ENCODE assay signal across 8 cellular contexts in genomic region chr2:100416397-100416938, GRCh38. TPM values are rescaled to one million over a fixed set of nuclear protein-coding genes. Genes with fewer than 3 reads are reported as not detected.
DNase-seq lines count a peak whose midpoint lies in the region; ATAC-seq and TF ChIP-seq lines count a peak whose summit lies in the region.

No MANE protein-coding gene starts in this region.

- H3K4me1 Mint-ChIP-seq in activated naive CD4-positive, alpha-beta T cell treated with anti-CD3 and anti-CD28 coated beads for 36 hours (ENCODE audit: low read depth): peaks cover 21% of the 10 kb centered on the region

- in situ Hi-C loops in brain microvascular endothelial cell (cut with HindIII; ENCODE audit: low pct_ligation_motif_present, low sequenced_read_pairs): no loop called here

- no peaks in the 10 kb centered on the region for H3K9me3 Mint-ChIP-seq in activated naive CD4-positive, alpha-beta T cell treated with anti-CD3 and anti-CD28 coated beads for 36 hours

- H3K27ac Mint-ChIP-seq in activated naive CD4-positive, alpha-beta T cell treated with anti-CD3 and anti-CD28 coated beads for 36 hours: peak overlapping the region; percentile 1

- H3K27me3 ChIP-seq in brain microvascular endothelial cell (replicated peaks): no peaks in the 10 kb centered on the region
- H3K27me3 ChIP-seq in lung (ENCODE audit: control insufficient read depth, insufficient read depth): no peaks in the 10 kb centered on the region
- no peaks in the 10 kb centered on the region for H3K27me3 ChIP-seq in uterus

- no peak for TF ChIP-seq POLR2A in uterus (IDR thresholded peaks at IDR 0.05)

- H3K9me3 ChIP-seq in lung (ENCODE audit: control insufficient read depth in 2 of 2, insufficient read depth in 1 of 2, low read length in 1 of 2) (no peaks in the 10 kb centered on the region), uterus (no peaks in the 10 kb centered on the region)

- peak overlapping the region; percentile 79 for H3K4me3 ChIP-seq in brain microvascular endothelial cell (ENCODE audit: low read depth, low read length)
- peak overlapping the region; percentile 77 for H3K4me3 ChIP-seq in lung
- H3K4me3 ChIP-seq in uterus: peak overlapping the region; percentile 64 to 74

- no peak for TF ChIP-seq CTCF in brain microvascular endothelial cell (IDR thresholded peaks at IDR 0.05; ENCODE audit: low read depth, low read length, missing control alignments)
- TF ChIP-seq CTCF in lung (IDR thresholded peaks at IDR 0.05; ENCODE audit: control extremely low read depth, extremely low read depth): no peak
- TF ChIP-seq CTCF in uterus (IDR thresholded peaks at IDR 0.05): no peak

- 1 to 2% methylated on average over 6 of the region's 6 CpGs for WGBS in lung, 2 donors

- CTCF ChIA-PET in activated naive CD4-positive, alpha-beta T cell treated with anti-CD3 and anti-CD28 coated beads for 36 hours (lab: Charles Lee): interaction anchor here (0.6 to 2.4 kb wide), 4 partner anchors 116 to 282 kb away, joined by 3 to 6 read pairs (median 5); no protein-coding TSS in a partner anchor

- peaks cover 2% of the 10 kb centered on the region for H3K36me3 ChIP-seq in brain microvascular endothelial cell (replicated peaks)
- peaks cover 3% of the 10 kb centered on the region in 2 donors for H3K36me3 ChIP-seq in lung (ENCODE audit: control insufficient read depth in 2 of 2, insufficient read depth in 2 of 2, low read length in 2 of 2)
- H3K36me3 ChIP-seq in uterus: no peaks in the 10 kb centered on the region

- ATAC-seq in lung (ENCODE audit: insufficient read depth, low FRiP score): no peak
- ATAC-seq in GM19324 (IDR thresholded peaks at IDR 0.05; ENCODE audit: low FRiP score, unreplicated experiment): no peak

- no peaks in the 10 kb centered on the region for H3K27me3 Mint-ChIP-seq in activated naive CD4-positive, alpha-beta T cell treated with anti-CD3 and anti-CD28 coated beads for 36 hours (ENCODE audit: low read depth)

- DNase-seq in activated naive CD4-positive, alpha-beta T cell treated with anti-CD3 and anti-CD28 coated beads for 36 hours: no peak
- DNase-seq in activated naive CD4-positive, alpha-beta T cell treated with Interleukin-2 at 50 U/mL for 16 hours: no peak
- DNase-seq in brain microvascular endothelial cell (no peak), lung (ENCODE audit: low spot score) (no peak), uterus (no peak), GM03348 (ENCODE audit: low spot score) (no peak), NOMO-1 treated with DMSO at 0.1 percent for 48 hours (lab: John Stamatoyannopoulos, UW; ENCODE audit: unreplicated experiment) (no peak)

- no peak overlapping the region for H3K27ac ChIP-seq in brain microvascular endothelial cell
- H3K27ac ChIP-seq in lung (ENCODE audit: low read depth in 1 of 2, low read length in 1 of 2): peak overlapping the region in 1 of 2 donors; percentile 33
- peak overlapping the region; percentile 84 for H3K27ac ChIP-seq in uterus

- H3K4me1 ChIP-seq in lung (ENCODE audit: control insufficient read depth in 2 of 2, insufficient read depth in 2 of 2, low read length in 2 of 2): peaks cover 2 to 6% of the 10 kb centered on the region in 2 donors
- H3K4me1 ChIP-seq in uterus: peaks cover 0 to 6% of the 10 kb centered on the region in 2 donors

- intact Hi-C loops in activated naive CD4-positive, alpha-beta T cell treated with anti-CD3 and anti-CD28 coated beads for 36 hours (cut with micrococcal nuclease): loop anchor here (2.0 kb wide), 1 partner anchor 146 kb away; the partner anchor contains the start of gene PDCL3
- intact Hi-C loops in uterus (cut with DNase I; ENCODE audit: low total_unique reads): no loop called here

- H3K36me3 Mint-ChIP-seq in activated naive CD4-positive, alpha-beta T cell treated with anti-CD3 and anti-CD28 coated beads for 36 hours (ENCODE audit: low read depth): no peaks in the 10 kb centered on the region

- H3K4me3 Mint-ChIP-seq in activated naive CD4-positive, alpha-beta T cell treated with anti-CD3 and anti-CD28 coated beads for 36 hours: peak overlapping the region; percentile 85

RNA-seq across cellular contexts. Expression of gene CHST10, which starts 1.0 kb away (rescaled TPM):
- 1 to 10 TPM; 3.3 to 4.5 TPM for total RNA-seq in activated naive CD4-positive, alpha-beta T cell treated with anti-CD3 and anti-CD28 coated beads for 36 hours
- total RNA-seq in lung: 10 to 100 TPM; 10.5 to 22.4 TPM
- polyA plus RNA-seq in lung: 1 to 10 TPM; 5.1 to 5.5 TPM
- total RNA-seq in uterus: 10 to 100 TPM in 3 of 4 donors, under 1 TPM in 1; 0.88 to 38.4 (median 18.9) TPM

RNA-seq across cellular contexts. Expression of gene NMS, which starts 53.8 kb away (rescaled TPM):
- not detected for total RNA-seq in activated naive CD4-positive, alpha-beta T cell treated with anti-CD3 and anti-CD28 coated beads for 36 hours
- total RNA-seq in lung: not detected
- not detected for polyA plus RNA-seq in lung
- not detected for total RNA-seq in uterus
